Comparison of ENCODE assay signal across 10 cellular contexts in genomic region chrY:3003510-3003817, GRCh38.
A peak's percentile ranks its signal among the peaks of the same experiment; 100 is the strongest.
DNase-seq lines count a peak whose midpoint lies in the region; ATAC-seq and TF ChIP-seq lines count a peak whose summit lies in the region.
"Had no signal": no experiment of that assay in that cellular context is flagged by ENCODE, and none has a peak within 500 bp of the region (broad histone marks: within the 10 kb centered on the region; RNA-seq: fewer than 3 reads in every experiment).

No MANE protein-coding gene starts in this region.

- no peaks in the 10 kb centered on the region for H3K36me3 ChIP-seq in CD4-positive, CD25-positive, alpha-beta regulatory T cell (ENCODE audit: control insufficient read depth, insufficient read depth, low read length)

- peak overlapping the region in 1 of 3 donors; percentile 98 for H3K27ac Mint-ChIP-seq in CD4-positive, CD25-positive, alpha-beta regulatory T cell
- peak overlapping the region; percentile 85 for H3K27ac Mint-ChIP-seq in activated naive CD4-positive, alpha-beta T cell treated with anti-CD3 and anti-CD28 coated beads, Interleukin-2, amount 50 U/mL, for 24 hours
- peak overlapping the region; percentile 96 for H3K27ac Mint-ChIP-seq in memory B cell

- TF ChIP-seq POLR2A in GM18505 (IDR thresholded peaks at IDR 0.05; ENCODE audit: borderline replicate concordance, extremely low read depth, insufficient read depth, insufficient read length) = no peak

- H3K27ac ChIP-seq in CD4-positive, CD25-positive, alpha-beta regulatory T cell (ENCODE audit: insufficient read depth, low read length, poor library complexity, severe bottlenecking) = peak overlapping the region; percentile 79
- no peak overlapping the region for H3K27ac ChIP-seq in RWPE1

- no peaks in the 10 kb centered on the region for H3K27me3 Mint-ChIP-seq in CD4-positive, CD25-positive, alpha-beta regulatory T cell
- no peaks in the 10 kb centered on the region for H3K27me3 Mint-ChIP-seq in activated naive CD4-positive, alpha-beta T cell treated with anti-CD3 and anti-CD28 coated beads, Interleukin-2, amount 50 U/mL, for 24 hours
- H3K27me3 Mint-ChIP-seq in memory B cell = no peaks in the 10 kb centered on the region

- POLR2A ChIA-PET in RWPE1 (lab: Yijun Ruan, JAX; ENCODE audit: low non-redundant PET) = no interaction called here

- peak overlapping the region; percentile 91 for H3K4me3 ChIP-seq in CD4-positive, CD25-positive, alpha-beta regulatory T cell (ENCODE audit: low read depth, low read length)

- CTCF ChIA-PET in RWPE1 (lab: Yijun Ruan, JAX) = no interaction called here

- peaks cover 0 to 38% (median 18%) of the 10 kb centered on the region in 4 donors for H3K4me1 Mint-ChIP-seq in CD4-positive, CD25-positive, alpha-beta regulatory T cell
- peaks cover 61% of the 10 kb centered on the region for H3K4me1 Mint-ChIP-seq in activated naive CD4-positive, alpha-beta T cell treated with anti-CD3 and anti-CD28 coated beads, Interleukin-2, amount 50 U/mL, for 24 hours
- H3K4me1 Mint-ChIP-seq in memory B cell = peaks cover 29% of the 10 kb centered on the region

- no peaks in the 10 kb centered on the region for H3K36me3 Mint-ChIP-seq in CD4-positive, CD25-positive, alpha-beta regulatory T cell
- H3K36me3 Mint-ChIP-seq in activated naive CD4-positive, alpha-beta T cell treated with anti-CD3 and anti-CD28 coated beads, Interleukin-2, amount 50 U/mL, for 24 hours = peaks cover 2% of the 10 kb centered on the region
- H3K36me3 Mint-ChIP-seq in memory B cell = peaks cover 2% of the 10 kb centered on the region

- H3K27me3 ChIP-seq in CD4-positive, CD25-positive, alpha-beta regulatory T cell (ENCODE audit: control insufficient read depth, insufficient read depth, low read length) = no peaks in the 10 kb centered on the region

- H3K9me3 Mint-ChIP-seq in CD4-positive, CD25-positive, alpha-beta regulatory T cell = no peaks in the 10 kb centered on the region
- H3K9me3 Mint-ChIP-seq in activated naive CD4-positive, alpha-beta T cell treated with anti-CD3 and anti-CD28 coated beads, Interleukin-2, amount 50 U/mL, for 24 hours = no peaks in the 10 kb centered on the region
- no peaks in the 10 kb centered on the region for H3K9me3 Mint-ChIP-seq in memory B cell

- no peak for DNase-seq in CD4-positive, CD25-positive, alpha-beta regulatory T cell
- DNase-seq in memory B cell (ENCODE audit: low spot score in 2 of 2) = no peak
- no peak for DNase-seq in cerebellar cortex (ENCODE audit: low spot score)
- no peak for DNase-seq in RWPE1 (ENCODE audit: low spot score)
- no peak for DNase-seq in T1000 (lab: John Stamatoyannopoulos, UW)
- DNase-seq: NCI-H2227 treated with DMSO at 0.1 percent for 48 hours, occipital lobe had no signal

- ATAC-seq in CD4-positive, CD25-positive, alpha-beta regulatory T cell (ENCODE audit: low read depth in 2 of 2) = peak in 1 of 2 donors; percentile 54
- peak; percentile 23 for ATAC-seq in HG02610 (IDR thresholded peaks at IDR 0.05; ENCODE audit: unreplicated experiment)
- peak; percentile 47 for ATAC-seq in memory B cell (ENCODE audit: low read depth)
- no peak for ATAC-seq in GM18505 (IDR thresholded peaks at IDR 0.05; ENCODE audit: unreplicated experiment)

- H3K4me1 ChIP-seq in CD4-positive, CD25-positive, alpha-beta regulatory T cell (ENCODE audit: control insufficient read depth, insufficient read depth, low read length, poor library complexity, severe bottlenecking) = peaks cover 5% of the 10 kb centered on the region

- H3K9me3 ChIP-seq in CD4-positive, CD25-positive, alpha-beta regulatory T cell (ENCODE audit: control insufficient read depth in 2 of 2, low read length in 2 of 2) = no peaks in the 10 kb centered on the region

- no peak for TF ChIP-seq CTCF in RWPE1 (conservative IDR thresholded peaks at IDR 0.05; ENCODE audit: low read depth)

- H3K4me3 Mint-ChIP-seq in CD4-positive, CD25-positive, alpha-beta regulatory T cell = peak overlapping the region in 1 of 4 donors; percentile 98
- H3K4me3 Mint-ChIP-seq in activated naive CD4-positive, alpha-beta T cell treated with anti-CD3 and anti-CD28 coated beads, Interleukin-2, amount 50 U/mL, for 24 hours = peak overlapping the region; percentile 88
- H3K4me3 Mint-ChIP-seq in memory B cell = peak overlapping the region; percentile 95
